ENCODE assay signal across 8 cellular contexts in the genomic region with DNA sequence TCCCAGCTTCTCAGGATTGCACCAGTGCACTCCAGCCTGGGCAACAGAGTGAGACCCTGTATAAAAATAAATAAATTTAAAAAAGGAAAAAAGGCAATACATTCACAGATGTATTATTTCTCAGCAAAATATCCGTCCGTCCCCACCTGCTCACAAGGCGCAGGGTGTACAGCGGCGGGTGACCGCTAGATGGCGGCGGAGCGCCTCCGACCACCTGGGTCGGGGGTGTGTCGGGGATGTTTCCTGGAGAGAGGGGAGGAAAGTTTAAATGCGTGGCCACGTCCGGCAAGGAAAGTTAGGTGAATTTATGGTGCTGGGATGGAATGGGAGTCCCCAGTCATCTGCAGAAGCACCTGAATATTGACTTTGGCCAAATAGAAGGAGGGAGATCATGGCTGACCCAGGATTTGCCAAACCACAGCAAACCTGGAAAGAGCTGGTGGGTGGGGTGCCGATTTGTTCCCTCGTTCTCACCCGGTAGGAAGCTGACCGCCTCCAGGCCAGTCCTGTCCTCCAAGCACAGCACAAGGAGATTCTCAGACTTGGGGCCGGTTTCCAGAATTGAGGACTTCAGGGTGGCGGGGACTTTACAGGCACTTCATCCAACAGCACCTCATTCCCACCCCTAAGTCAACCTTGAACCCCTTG.
DNase-seq lines count a peak whose midpoint lies in the region; ATAC-seq, FAIRE-seq and TF ChIP-seq lines count a peak whose summit lies in the region.

No MANE protein-coding gene starts in this region.

- peak; percentile 100 for TF ChIP-seq CTCF in astrocyte of the spinal cord (IDR thresholded peaks at IDR 0.05; ENCODE audit: low read depth, low read length)
- TF ChIP-seq CTCF in keratinocyte (optimal IDR thresholded peaks at IDR 0.05 in 1 of 3, IDR thresholded peaks at IDR 0.05 in 1 of 3, conservative IDR thresholded peaks at IDR 0.05 in 1 of 3; ENCODE audit: extremely low read depth in 1 of 3, insufficient read depth in 2 of 3, low read length in 3 of 3): peak; percentile 96 to 97 (median 96)

- H3K4me3 ChIP-seq in HUES48 (ENCODE audit: low read depth, low read length) (peak overlapping the region; percentile 42; the same call in 1 of the 2 replicates), astrocyte of the spinal cord (ENCODE audit: low read depth, low read length) (no peak overlapping the region), keratinocyte (ENCODE audit: control insufficient read depth in 2 of 3, extremely low read depth in 1 of 3, insufficient read depth in 2 of 3, low read depth in 1 of 3, low read length in 3 of 3) (no peak overlapping the region)

- no peak for FAIRE-seq in keratinocyte (lab: Jason Lieb, UNC)

- in situ Hi-C loops in astrocyte of the spinal cord (cut with HindIII; ENCODE audit: low sequenced_read_pairs): no loop called here

- peaks cover 26% of the 10 kb centered on the region for H3K4me1 ChIP-seq in HUES48 (ENCODE audit: control insufficient read depth, insufficient read depth, low read length)
- peaks cover 24% of the 10 kb centered on the region for H3K4me1 ChIP-seq in keratinocyte (ENCODE audit: control insufficient read depth, extremely low read depth, insufficient read depth, low read length)

- peak overlapping the region; percentile 68 for H2AFZ ChIP-seq in keratinocyte (ENCODE audit: control insufficient read depth, low read length)

- no peaks in the 10 kb centered on the region for H3K79me2 ChIP-seq in keratinocyte (ENCODE audit: control insufficient read depth, insufficient read depth, low read length)

- dilution Hi-C loops in keratinocyte (cut with MboI; ENCODE audit: extremely low pct_ligation_motif_present, low sequenced_read_pairs): no loop called here

- peaks cover 5% of the 10 kb centered on the region for H3K9me1 ChIP-seq in keratinocyte (ENCODE audit: control insufficient read depth, extremely low read depth, insufficient read depth, low read length)

- no peak for ATAC-seq in HG03342 (IDR thresholded peaks at IDR 0.05; ENCODE audit: unreplicated experiment)

- H3K36me3 ChIP-seq in HUES48 (ENCODE audit: control insufficient read depth, insufficient read depth, low read length) (no peaks in the 10 kb centered on the region), keratinocyte (ENCODE audit: control insufficient read depth in 2 of 2, extremely low read depth in 1 of 2, insufficient read depth in 2 of 2, low read length in 2 of 2) (no peaks in the 10 kb centered on the region)

- no peak overlapping the region for H3K9ac ChIP-seq in HUES48 (ENCODE audit: low read depth, low read length)
- no peak overlapping the region for H3K9ac ChIP-seq in keratinocyte (ENCODE audit: control insufficient read depth, extremely low read depth, insufficient read depth, low read length)

- no peaks in the 10 kb centered on the region; the same call in 1 of the 2 replicates for H3K27me3 ChIP-seq in HUES48 (ENCODE audit: control insufficient read depth, insufficient read depth, low read length)
- H3K27me3 ChIP-seq in keratinocyte (ENCODE audit: control insufficient read depth, extremely low read depth, insufficient read depth, low read length): no peaks in the 10 kb centered on the region

- H3K27ac ChIP-seq in HUES48 (ENCODE audit: low read depth, low read length) (no peak overlapping the region), keratinocyte (ENCODE audit: control insufficient read depth, insufficient read depth, low read length) (no peak overlapping the region)

- peak overlapping the region; percentile 63 for H3K4me2 ChIP-seq in keratinocyte (ENCODE audit: control insufficient read depth, extremely low read depth, insufficient read depth, low read depth, low read length)

- H4K20me1 ChIP-seq in keratinocyte (ENCODE audit: control insufficient read depth, extremely low read depth, insufficient read depth, low read length): no peaks in the 10 kb centered on the region

- no peaks in the 10 kb centered on the region for H3K9me3 ChIP-seq in HUES48 (ENCODE audit: control insufficient read depth, insufficient read depth, low read length)
- no peaks in the 10 kb centered on the region for H3K9me3 ChIP-seq in keratinocyte (ENCODE audit: control insufficient read depth, low read depth, low read length)

- DNase-seq in Daoy (ENCODE audit: low read depth) (peak; percentile 62), T-helper 9 cell (peak; percentile 56), astrocyte of the spinal cord (ENCODE audit: low read depth, low spot score) (peak; percentile 18), keratinocyte (ENCODE audit: low read depth, low spot score) (no peak), T1000 (lab: John Stamatoyannopoulos, UW) (no peak)
- peak; percentile 70 for DNase-seq in stimulated activated CD4-positive, alpha-beta T cell treated with anti-CD3 and anti-CD28 coated beads, Interleukin-4, amount 100 ng/mL, for 24 hours

Comparison
In these comparisons a context has a peak if more than half of its experiments do, and no peak if none do; other contexts are left out.
1. DNase-seq: peak in Daoy (single experiment), T-helper 9 cell (single experiment), astrocyte of the spinal cord (single experiment) and stimulated activated CD4-positive, alpha-beta T cell treated with anti-CD3 and anti-CD28 coated beads, Interleukin-4, amount 100 ng/mL, for 24 hours (single experiment); none in keratinocyte (single experiment) and T1000 (single experiment).